ENCODE assay signal across 26 cellular contexts in the genomic region with DNA sequence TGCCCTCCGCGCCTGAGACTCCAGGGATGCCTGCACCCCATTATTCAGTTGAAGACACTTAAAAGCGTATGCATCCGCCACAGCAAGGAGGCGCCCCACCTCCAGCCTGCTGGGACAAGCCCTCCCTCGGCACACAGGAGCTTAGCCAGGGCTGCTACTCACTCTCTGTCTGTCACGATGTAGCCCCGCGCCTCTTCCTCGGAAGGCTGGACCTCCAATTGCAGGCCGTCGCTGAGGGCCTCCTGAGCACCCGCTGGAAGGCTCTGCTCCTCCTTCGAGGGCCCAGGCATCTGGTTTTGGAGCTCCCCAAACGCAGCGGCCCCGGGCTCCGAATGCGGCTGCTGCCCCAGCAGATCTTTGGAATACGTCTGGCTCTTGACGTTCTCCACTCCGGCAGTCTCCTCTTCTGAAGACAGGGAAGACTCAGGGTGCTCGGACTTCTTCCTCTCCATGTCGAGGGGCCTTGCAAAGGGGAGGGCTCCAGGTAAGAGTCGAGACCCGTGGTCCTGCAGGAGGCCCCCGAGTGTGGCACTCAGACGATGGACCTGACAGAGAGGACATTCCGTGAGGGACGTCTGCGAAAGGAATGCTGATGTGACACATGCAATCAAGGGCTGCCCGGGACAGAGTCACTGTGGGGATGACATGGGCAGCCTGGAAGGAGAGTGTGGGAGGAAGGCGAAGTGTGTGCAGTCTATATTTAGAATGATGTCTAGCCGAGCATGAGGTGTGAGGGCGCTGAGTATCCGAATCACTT.
"Had no signal": no experiment of that assay in that cellular context is flagged by ENCODE, and none has a peak within 500 bp of the region (broad histone marks: within the 10 kb centered on the region; RNA-seq: fewer than 3 reads in every experiment).

No MANE protein-coding gene starts in this region.

- H3K36me3 ChIP-seq: esophagus muscularis mucosa, gastrocnemius medialis, heart right ventricle, left lung, lower lobe of right lung, ovary, tibial nerve, upper lobe of right lung had no signal

- H3K4me1 ChIP-seq: esophagus muscularis mucosa, gastrocnemius medialis, heart right ventricle, left lung, lower lobe of right lung, testis, tibial nerve, upper lobe of right lung had no signal

- H3K9me3 ChIP-seq: esophagus muscularis mucosa, gastrocnemius medialis, lower lobe of right lung, ovary, testis, upper lobe of right lung had no signal

- H3K4me3 Mint-ChIP-seq: central memory CD8-positive, alpha-beta T cell; memory B cell; naive B cell; nephron progenitor cell; stimulated activated memory B cell treated with anti-CD40 and anti-IgM and Interleukin-4, amounts not matched to agents 10 μg/mL and 1 μg/mL and 100 μg/mL, for 72 hours; stimulated activated naive CD8-positive, alpha-beta T cell treated with anti-CD3 and anti-CD28 coated beads, Interleukin-15, Interleukin-2, amounts not matched to agents 100 ng/mL and 50 ng/mL, for 24 hours had no signal

- H3K27ac Mint-ChIP-seq: memory B cell; naive B cell; nephron progenitor cell; progenitor cell of endocrine pancreas; stimulated activated memory B cell treated with anti-CD40 and anti-IgM and Interleukin-4, amounts not matched to agents 10 μg/mL and 1 μg/mL and 100 μg/mL, for 72 hours; stimulated activated naive CD8-positive, alpha-beta T cell treated with anti-CD3 and anti-CD28 coated beads, Interleukin-15, Interleukin-2, amounts not matched to agents 100 ng/mL and 50 ng/mL, for 24 hours had no signal

- ATAC-seq: gastrocnemius medialis; heart right ventricle; left lung; lower lobe of right lung; right cardiac atrium; stimulated activated memory B cell treated with anti-CD40 and anti-IgM and Interleukin-4, amounts not matched to agents 10 μg/mL and 1 μg/mL and 100 μg/mL, for 72 hours; upper lobe of right lung had no signal

- DNase-seq: cortex of kidney; effector CD8-positive, alpha-beta T cell; gastrocnemius medialis; heart right ventricle; hypothalamus; islet precursor cell; lower lobe of right lung; naive B cell; nephron progenitor cell; ovary; right cardiac atrium; stimulated activated CD4-positive, alpha-beta T cell treated with anti-CD3 and anti-CD28 coated beads, Interleukin-15, amount 100 ng/mL, for 24 hours; stimulated activated CD4-positive, alpha-beta T cell treated with anti-CD3 and anti-CD28 coated beads, Interleukin-1b, Interleukin-23, amount 100 ng/mL, for 48 hours; stimulated activated CD4-positive, alpha-beta T cell treated with anti-CD3 and anti-CD28 coated beads, Interleukin-4, amount 100 ng/mL, for 24 hours; testis; upper lobe of right lung had no signal

- H3K27ac ChIP-seq: epithelial cell of prostate, esophagus muscularis mucosa, gastrocnemius medialis, heart right ventricle, left lung, lower lobe of right lung, ovary, testis, tibial nerve, upper lobe of right lung had no signal

- H3K4me1 Mint-ChIP-seq: central memory CD8-positive, alpha-beta T cell; memory B cell; naive B cell; nephron progenitor cell; stimulated activated memory B cell treated with anti-CD40 and anti-IgM and Interleukin-4, amounts not matched to agents 10 μg/mL and 1 μg/mL and 100 μg/mL, for 72 hours had no signal

- H3K36me3 Mint-ChIP-seq: memory B cell; naive B cell; stimulated activated memory B cell treated with anti-CD40 and anti-IgM and Interleukin-4, amounts not matched to agents 10 μg/mL and 1 μg/mL and 100 μg/mL, for 72 hours had no signal

- H3K27me3 ChIP-seq: dorsolateral prefrontal cortex, esophagus muscularis mucosa, gastrocnemius medialis, heart right ventricle, left lung, ovary, testis, tibial nerve, upper lobe of right lung had no signal

- H3K4me3 ChIP-seq: dorsolateral prefrontal cortex, esophagus muscularis mucosa, gastrocnemius medialis, heart right ventricle, left lung, lower lobe of right lung, ovary, testis, tibial nerve, upper lobe of right lung had no signal

- H3K27me3 Mint-ChIP-seq: central memory CD8-positive, alpha-beta T cell; memory B cell; naive B cell; progenitor cell of endocrine pancreas; stimulated activated memory B cell treated with anti-CD40 and anti-IgM and Interleukin-4, amounts not matched to agents 10 μg/mL and 1 μg/mL and 100 μg/mL, for 72 hours; stimulated activated naive CD8-positive, alpha-beta T cell treated with anti-CD3 and anti-CD28 coated beads, Interleukin-15, Interleukin-2, amounts not matched to agents 100 ng/mL and 50 ng/mL, for 24 hours had no signal

- H3K9me3 Mint-ChIP-seq: central memory CD8-positive, alpha-beta T cell; memory B cell; nephron progenitor cell; stimulated activated memory B cell treated with anti-CD40 and anti-IgM and Interleukin-4, amounts not matched to agents 10 μg/mL and 1 μg/mL and 100 μg/mL, for 72 hours; stimulated activated naive CD8-positive, alpha-beta T cell treated with anti-CD3 and anti-CD28 coated beads, Interleukin-15, Interleukin-2, amounts not matched to agents 100 ng/mL and 50 ng/mL, for 24 hours had no signal
